8 cellular contexts compared by ENCODE assay signal in genomic region chr15:81480645-81481053, GRCh38.
DNase-seq lines count a peak whose midpoint lies in the region; ATAC-seq, FAIRE-seq and TF ChIP-seq lines count a peak whose summit lies in the region.

No MANE protein-coding gene starts in this region.

- H3K4me3 Mint-ChIP-seq in activated naive CD4-positive, alpha-beta T cell treated with anti-CD3 and anti-CD28 coated beads, Interleukin-2, amount 10 ng/mL, durations not matched to agents 7 days and 5 days: no peak overlapping the region

- POLR2A ChIA-PET in PC-3 (lab: Charles Lee; ENCODE audit: unreplicated experiment): no interaction called here

- H3K27ac ChIP-seq in Karpas-422 (ENCODE audit: low read length) (no peak overlapping the region), PC-3 (ENCODE audit: low read length) (no peak overlapping the region)

- no peaks in the 10 kb centered on the region for H3K9me3 ChIP-seq in Karpas-422 (ENCODE audit: low read length)
- H3K9me3 ChIP-seq in PC-3 (ENCODE audit: low read length): no peaks in the 10 kb centered on the region

- ATAC-seq in Right ventricle myocardium inferior: peak; percentile 57
- no peak for ATAC-seq in PC-3

- H3K27ac Mint-ChIP-seq in activated naive CD4-positive, alpha-beta T cell treated with anti-CD3 and anti-CD28 coated beads, Interleukin-2, amount 10 ng/mL, durations not matched to agents 7 days and 5 days: no peak overlapping the region

- H3K27me3 Mint-ChIP-seq in activated naive CD4-positive, alpha-beta T cell treated with anti-CD3 and anti-CD28 coated beads, Interleukin-2, amount 10 ng/mL, durations not matched to agents 7 days and 5 days: peaks cover 4% of the 10 kb centered on the region

- no peak overlapping the region for H3K4me2 ChIP-seq in Karpas-422 (ENCODE audit: low read depth, low read length, poor library complexity, severe bottlenecking)
- H3K4me2 ChIP-seq in PC-3 (ENCODE audit: low read length): no peak overlapping the region

- no peaks in the 10 kb centered on the region for H3K9me3 Mint-ChIP-seq in activated naive CD4-positive, alpha-beta T cell treated with anti-CD3 and anti-CD28 coated beads, Interleukin-2, amount 10 ng/mL, durations not matched to agents 7 days and 5 days

- no peak for DNase-seq in Right ventricle myocardium inferior (ENCODE audit: missing footprints)
- no peak for DNase-seq in cardiac septum (ENCODE audit: low spot score)
- DNase-seq in Karpas-422: peak; percentile 83
- DNase-seq in PC-3: peak; percentile 79
- DNase-seq in bronchial epithelial cell (ENCODE audit: low read depth): peak; percentile 50
- peak; percentile 19 for DNase-seq in kidney epithelial cell (ENCODE audit: low read depth)
- DNase-seq in superior temporal gyrus (ENCODE audit: extremely low spot score): peak; percentile 97
- DNase-seq in activated naive CD4-positive, alpha-beta T cell treated with anti-CD3 and anti-CD28 coated beads, Interleukin-2, amount 10 ng/mL, durations not matched to agents 7 days and 5 days: no peak

- H3K9ac ChIP-seq in Karpas-422 (ENCODE audit: low read length) (no peak overlapping the region), PC-3 (ENCODE audit: low read length) (no peak overlapping the region)

- H3K36me3 Mint-ChIP-seq in activated naive CD4-positive, alpha-beta T cell treated with anti-CD3 and anti-CD28 coated beads, Interleukin-2, amount 10 ng/mL, durations not matched to agents 7 days and 5 days: no peaks in the 10 kb centered on the region

- H3K27me3 ChIP-seq in Karpas-422 (ENCODE audit: low read length): no peaks in the 10 kb centered on the region
- H3K27me3 ChIP-seq in PC-3 (ENCODE audit: low read length): peaks cover 15% of the 10 kb centered on the region; the same call in 1 of the 2 replicates
- H3K27me3 ChIP-seq in bronchial epithelial cell (ENCODE audit: control insufficient read depth, insufficient read depth, low read length): no peaks in the 10 kb centered on the region
- H3K27me3 ChIP-seq in kidney epithelial cell (ENCODE audit: control insufficient read depth, insufficient read depth, low read length): peaks cover 3% of the 10 kb centered on the region

- H3F3A ChIP-seq in PC-3 (ENCODE audit: low read length, unreplicated experiment): no peaks in the 10 kb centered on the region

- no peak for FAIRE-seq in bronchial epithelial cell (lab: Jason Lieb, UNC)

- H4K20me1 ChIP-seq in Karpas-422 (ENCODE audit: insufficient read depth, low read depth, low read length) (no peaks in the 10 kb centered on the region), PC-3 (ENCODE audit: low read length) (no peaks in the 10 kb centered on the region)

- H3K9me2 ChIP-seq in Karpas-422 (replicated peaks; ENCODE audit: insufficient read depth, low read length): no peaks in the 10 kb centered on the region
- H3K9me2 ChIP-seq in PC-3 (replicated peaks; ENCODE audit: low read length): no peaks in the 10 kb centered on the region

- CTCF ChIA-PET in PC-3 (lab: Charles Lee): no interaction called here
- CTCF ChIA-PET in activated naive CD4-positive, alpha-beta T cell treated with anti-CD3 and anti-CD28 coated beads, Interleukin-2, amount 10 ng/mL, durations not matched to agents 7 days and 5 days (lab: Charles Lee): interaction anchor here (1.0 to 1.7 kb wide), 10 partner anchors 10 to 717 kb away, joined by 3 to 8 read pairs (median 4); no protein-coding TSS in a partner anchor

- H3K4me1 ChIP-seq in Karpas-422 (ENCODE audit: low read length) (no peaks in the 10 kb centered on the region), PC-3 (ENCODE audit: insufficient read depth, low read length) (no peaks in the 10 kb centered on the region)

- TF ChIP-seq CTCF in PC-3 (conservative IDR thresholded peaks at IDR 0.05; ENCODE audit: low read depth, low read length) (peak; percentile 85), bronchial epithelial cell (IDR thresholded peaks at IDR 0.05; ENCODE audit: insufficient read depth, low read length, severe bottlenecking) (peak; percentile 47), kidney epithelial cell (IDR thresholded peaks at IDR 0.05; ENCODE audit: insufficient read depth, low read length, poor library complexity, severe bottlenecking) (peak; percentile 61)

- BruUV-seq in PC-3 (replicated peaks; lab: Mats Ljungman, UMichigan): no TSS peak

- H3K4me3 ChIP-seq in Karpas-422 (ENCODE audit: low read length) (no peak overlapping the region), PC-3 (ENCODE audit: low read length) (no peak overlapping the region), bronchial epithelial cell (ENCODE audit: low read depth, low read length) (no peak overlapping the region), kidney epithelial cell (ENCODE audit: low read depth, low read length) (no peak overlapping the region)

- H3K36me3 ChIP-seq in Karpas-422 (ENCODE audit: insufficient read depth, low read length) (no peaks in the 10 kb centered on the region), PC-3 (ENCODE audit: low read depth, low read length) (no peaks in the 10 kb centered on the region), bronchial epithelial cell (ENCODE audit: control insufficient read depth, insufficient read depth, low read length) (no peaks in the 10 kb centered on the region), kidney epithelial cell (ENCODE audit: control insufficient read depth, insufficient read depth, low read length) (no peaks in the 10 kb centered on the region)

- H3K79me2 ChIP-seq in Karpas-422 (ENCODE audit: low read length) (no peaks in the 10 kb centered on the region), PC-3 (ENCODE audit: low read length) (no peaks in the 10 kb centered on the region)

- H3K4me1 Mint-ChIP-seq in activated naive CD4-positive, alpha-beta T cell treated with anti-CD3 and anti-CD28 coated beads, Interleukin-2, amount 10 ng/mL, durations not matched to agents 7 days and 5 days: no peaks in the 10 kb centered on the region

- H2AFZ ChIP-seq in Karpas-422 (ENCODE audit: low read length) (no peak overlapping the region), PC-3 (ENCODE audit: low read length) (no peak overlapping the region)

- intact Hi-C loops in Right ventricle myocardium inferior (cut with DNase I) (loop anchor here (2.0 to 5.0 kb wide), 6 partner anchors 68 to 717 kb away; partner anchors contain the start of gene MEX3B), cardiac septum (cut with DNase I) (loop anchor here (5.0 to 10.0 kb wide), 3 partner anchors 464 to 717 kb away; partner anchors contain the start of gene MEX3B), PC-3 (cut with micrococcal nuclease) (loop anchor here (2.0 to 10.0 kb wide), 4 partner anchors 458 to 714 kb away; partner anchors contain the start of gene MEX3B)

Comparison
In these comparisons a context has a peak if more than half of its experiments do, and no peak if none do; other contexts are left out.
1. DNase-seq: peak in Karpas-422 (single experiment), PC-3 (single experiment), bronchial epithelial cell (single experiment), kidney epithelial cell (single experiment) and superior temporal gyrus (single experiment); none in Right ventricle myocardium inferior (single experiment), cardiac septum (single experiment) and activated naive CD4-positive, alpha-beta T cell treated with anti-CD3 and anti-CD28 coated beads, Interleukin-2, amount 10 ng/mL, durations not matched to agents 7 days and 5 days (single experiment).
2. Peak in every context shown above with its lines, with median percentiles within 50 percentile points of each other: CTCF ChIP-seq.